In genomic region chr20:25489221-25489863, GRCh38 we compare ENCODE assay signal across 20 cellular contexts.
A peak's percentile ranks its signal among the peaks of the same experiment; 100 is the strongest.
DNase-seq lines count a peak whose midpoint lies in the region; ATAC-seq, FAIRE-seq and TF ChIP-seq lines count a peak whose summit lies in the region.
"Had no signal": no experiment of that assay in that cellular context is flagged by ENCODE, and none has a peak within 500 bp of the region (broad histone marks: within the 10 kb centered on the region; RNA-seq: fewer than 3 reads in every experiment).

No MANE protein-coding gene starts in this region.

- peak; percentile 9 for TF ChIP-seq CTCF in DND-41 (IDR thresholded peaks at IDR 0.05; ENCODE audit: borderline replicate concordance, extremely low read depth, low read length, poor library complexity, severe bottlenecking)
- no peak for TF ChIP-seq CTCF in HEK293 (tag by site-specific recombination; IDR thresholded peaks at IDR 0.05)
- TF ChIP-seq CTCF in K562 (IDR thresholded peaks at IDR 0.05 in 2 of 3, conservative IDR thresholded peaks at IDR 0.05 in 1 of 3; ENCODE audit: insufficient read depth in 2 of 3, low read depth in 1 of 3, low read length in 3 of 3) = no peak
- TF ChIP-seq CTCF in testis (IDR thresholded peaks at IDR 0.05) = no peak

- CTCF ChIA-PET in HEK293 (lab: Yijun Ruan, JAX) = interaction anchor here (0.6 kb wide), 1 partner anchor 27 kb away, joined by 3 read pairs; no protein-coding TSS in a partner anchor
- CTCF ChIA-PET in K562 (lab: Yijun Ruan, JAX; ENCODE audit: low intra/inter-chr PET ratio) = no interaction called here

- TF ChIP-seq RAD21 in K562 (CRISPR knock-in tag; conservative IDR thresholded peaks at IDR 0.05 in 1 of 2, IDR thresholded peaks at IDR 0.05 in 1 of 2) = no peak

- ATAC-seq in DND-41 (ENCODE audit: insufficient read depth, low read depth) = no peak
- 0 out of 3 replicates have a peak, but pooled peaks have one; percentile 37 for ATAC-seq in K562
- ATAC-seq: A549; CD8-positive, alpha-beta T cell had no signal

- H3K79me2 ChIP-seq in DND-41 (ENCODE audit: insufficient read depth, low read length) (no peaks in the 10 kb centered on the region), K562 (ENCODE audit: control insufficient read depth, insufficient read depth, low read length) (no peaks in the 10 kb centered on the region)

- H4K20me1 ChIP-seq in DND-41 (ENCODE audit: insufficient read depth, low read length) (no peaks in the 10 kb centered on the region), K562 (replicated peaks; ENCODE audit: control insufficient read depth, insufficient read depth, low read length) (no peaks in the 10 kb centered on the region)
- H4K20me1 ChIP-seq: BLaER1 treated with 17β-estradiol and CSF1 and Interleukin-3, amounts not matched to agents 10 nM and 100 nM had no signal

- no peaks in the 10 kb centered on the region for H3K9me3 ChIP-seq in DND-41 (ENCODE audit: insufficient read depth, low read length, severe bottlenecking)
- H3K9me3 ChIP-seq in HEK293 (ENCODE audit: control insufficient read depth, insufficient read depth, low read depth, low read length) = no peaks in the 10 kb centered on the region
- H3K9me3 ChIP-seq in K562 (replicated peaks; ENCODE audit: control insufficient read depth, insufficient read depth, low read depth, low read length) = no peaks in the 10 kb centered on the region
- no peaks in the 10 kb centered on the region for H3K9me3 ChIP-seq in testis
- H3K9me3 ChIP-seq: A549; BLaER1 treated with 17β-estradiol and CSF1 and Interleukin-3, amounts not matched to agents 10 nM and 100 nM; SJSA1 had no signal

- H3K27me3 ChIP-seq in DND-41 (ENCODE audit: insufficient read depth, low read length, poor library complexity) = no peaks in the 10 kb centered on the region
- H3K27me3 ChIP-seq in K562 (ENCODE audit: control insufficient read depth in 2 of 2, insufficient read depth in 2 of 2, low read length in 2 of 2) = peaks cover 0 to 43% of the 10 kb centered on the region in 2 experiments
- no peaks in the 10 kb centered on the region for H3K27me3 ChIP-seq in testis
- H3K27me3 ChIP-seq: BLaER1 treated with 17β-estradiol and CSF1 and Interleukin-3, amounts not matched to agents 10 nM and 100 nM; SJSA1 had no signal

- H3K9me1 ChIP-seq in K562 (ENCODE audit: control insufficient read depth, insufficient read depth, low read length) = no peaks in the 10 kb centered on the region

- H3K4me1 ChIP-seq in DND-41 (ENCODE audit: insufficient read depth, low read length) (peaks cover 36% of the 10 kb centered on the region), HEK293 (ENCODE audit: control insufficient read depth, insufficient read depth, low read length) (no peaks in the 10 kb centered on the region), K562 (replicated peaks in 1 of 2; ENCODE audit: control insufficient read depth in 2 of 2, insufficient read depth in 2 of 2, low read length in 2 of 2) (no peaks in the 10 kb centered on the region), testis (no peaks in the 10 kb centered on the region)
- H3K4me1 ChIP-seq: A549 had no signal

- DNase-seq in DND-41 (no peak), K562 (ENCODE audit: extremely low read depth in 1 of 4, low spot score in 3 of 4) (no peak), iPS-NIHi7 (ENCODE audit: extremely low spot score) (peak; percentile 43), caudate nucleus (lab: John Stamatoyannopoulos, UW) (no peak), NCI-H69 (lab: John Stamatoyannopoulos, UW) (no peak), NCI-H1930 (lab: John Stamatoyannopoulos, UW) (no peak), testis (no peak)
- DNase-seq: Calu3; CD8-positive, alpha-beta T cell; DMS53; HCEC 1CT; NCI-H1417; NCI-H187 treated with DMSO at 0.1 percent for 48 hours; NCI-H226; NCI-H524; PC-9 had no signal

- TF ChIP-seq POLR2A in K562 (conservative IDR thresholded peaks at IDR 0.05) = no peak
- TF ChIP-seq POLR2A in testis (IDR thresholded peaks at IDR 0.05) = no peak

- no peak overlapping the region for H3K4me3 ChIP-seq in DND-41 (ENCODE audit: low read depth in 1 of 2, low read length in 2 of 2)
- no peak overlapping the region for H3K4me3 ChIP-seq in HEK293 (ENCODE audit: low read depth, low read length)
- H3K4me3 ChIP-seq in K562 = no peak overlapping the region
- no peak overlapping the region for H3K4me3 ChIP-seq in testis
- H3K4me3 ChIP-seq: A549; BLaER1 treated with 17β-estradiol and CSF1 and Interleukin-3, amounts not matched to agents 10 nM and 100 nM; PC-9; SJSA1 had no signal

- BruUV-seq in K562 (replicated peaks; lab: Mats Ljungman, UMichigan) = no TSS peak

- peak overlapping the region; percentile 54 for H3K27ac ChIP-seq in DND-41 (ENCODE audit: low read length)
- H3K27ac ChIP-seq in HEK293 (ENCODE audit: extremely low read depth, low read depth, low read length) = no peak overlapping the region
- no peak overlapping the region for H3K27ac ChIP-seq in K562 (ENCODE audit: extremely low read depth, low read depth, low read length)
- H3K27ac ChIP-seq in caudate nucleus (ENCODE audit: low read depth, low read length) = no peak overlapping the region
- no peak overlapping the region for H3K27ac ChIP-seq in testis
- H3K27ac ChIP-seq: A549; BLaER1 treated with 17β-estradiol and CSF1 and Interleukin-3, amounts not matched to agents 10 nM and 100 nM; PC-9; SJSA1 had no signal

- H3K9ac ChIP-seq in DND-41 (ENCODE audit: low read depth, low read length) (no peak overlapping the region), K562 (ENCODE audit: insufficient read depth in 1 of 2, low read depth in 2 of 2, low read length in 2 of 2) (no peak overlapping the region)
- H3K9ac ChIP-seq: BLaER1 treated with 17β-estradiol and CSF1 and Interleukin-3, amounts not matched to agents 10 nM and 100 nM had no signal

- no peak for FAIRE-seq in K562 (lab: Jason Lieb, UNC)
- FAIRE-seq: A549 had no signal

- POLR2A ChIA-PET in HEK293 (lab: Yijun Ruan, JAX) = no interaction called here
- POLR2A ChIA-PET in K562 (lab: Yijun Ruan, JAX) = interaction anchor here (0.6 kb wide), 1 partner anchor 70 kb away, joined by 3 read pairs; no protein-coding TSS in a partner anchor

- in situ Hi-C loops in K562 (cut with MboI) = no loop called here

- H3K4me2 ChIP-seq in DND-41 (ENCODE audit: insufficient read depth, low read length) (no peak overlapping the region), K562 (ENCODE audit: insufficient read depth, low read length) (no peak overlapping the region)
- H3K4me2 ChIP-seq: A549, PC-9 had no signal

- no peak for TF ChIP-seq EP300 in K562 (IDR thresholded peaks at IDR 0.05; ENCODE audit: low read length)

- H2AFZ ChIP-seq in DND-41 (ENCODE audit: low read depth, low read length) = no peak overlapping the region
- no peak overlapping the region for H2AFZ ChIP-seq in K562 (ENCODE audit: low read depth, low read length)
- H2AFZ ChIP-seq: PC-9 had no signal

- intact Hi-C loops in K562 (cut with micrococcal nuclease) (no loop called here), testis (cut with DNase I; ENCODE audit: low total_unique reads) (no loop called here)

- 1% methylated on average over 11 of the region's 15 CpGs for WGBS in K562 (ENCODE audit: insufficient coverage, low coverage, missing lambda C conversion rate)
- WGBS in testis, 2 donors = 83 to 93% methylated on average over 9 to 15 of the region's 15 CpGs

- peaks cover 39% of the 10 kb centered on the region for H3K36me3 ChIP-seq in DND-41 (ENCODE audit: insufficient read depth, low read length)
- peaks cover 0 to 56% of the 10 kb centered on the region in 2 experiments; a peak in 2 of 3 replicates for H3K36me3 ChIP-seq in HEK293 (ENCODE audit: control insufficient read depth in 2 of 2, insufficient read depth in 1 of 2, low read length in 2 of 2)
- no peaks in the 10 kb centered on the region for H3K36me3 ChIP-seq in K562 (ENCODE audit: control insufficient read depth, insufficient read depth, low read length)
- H3K36me3 ChIP-seq in testis (ENCODE audit: low read depth, missing control alignments) = no peaks in the 10 kb centered on the region
- H3K36me3 ChIP-seq: BLaER1 treated with 17β-estradiol and CSF1 and Interleukin-3, amounts not matched to agents 10 nM and 100 nM had no signal

TF ChIP-seq in HEK293, 187 proteins besides CTCF, POLR2A, EP300 and RAD21:
- TF ChIP-seq EGR2 (tag by site-specific recombination; IDR thresholded peaks at IDR 0.05; ENCODE audit: low read depth) (peak; percentile 22; the same call in 1 of the 2 replicates), ZNF837 (tag by site-specific recombination; IDR thresholded peaks at IDR 0.05) (no peak)

TF ChIP-seq in K562, 482 proteins besides CTCF, POLR2A, EP300 and RAD21 (continues in another document):
- TF ChIP-seq ZNF217 (CRISPR knock-in tag; IDR thresholded peaks at IDR 0.05) = no peak
- no peak for TF ChIP-seq KLF16 (IDR thresholded peaks at IDR 0.05)
- TF ChIP-seq ZC3H8 (IDR thresholded peaks at IDR 0.05) = no peak
- TF ChIP-seq POLR2H (tag; IDR thresholded peaks at IDR 0.05; ENCODE audit: low read depth) = no peak
- TF ChIP-seq SMARCA5 (IDR thresholded peaks at IDR 0.05) = no peak
- no peak for TF ChIP-seq L3MBTL2 (IDR thresholded peaks at IDR 0.05)
- no peak for TF ChIP-seq NUFIP1 (IDR thresholded peaks at IDR 0.05; ENCODE audit: partially characterized antibody)
